31 cellular contexts compared by ENCODE assay signal in the genomic region with DNA sequence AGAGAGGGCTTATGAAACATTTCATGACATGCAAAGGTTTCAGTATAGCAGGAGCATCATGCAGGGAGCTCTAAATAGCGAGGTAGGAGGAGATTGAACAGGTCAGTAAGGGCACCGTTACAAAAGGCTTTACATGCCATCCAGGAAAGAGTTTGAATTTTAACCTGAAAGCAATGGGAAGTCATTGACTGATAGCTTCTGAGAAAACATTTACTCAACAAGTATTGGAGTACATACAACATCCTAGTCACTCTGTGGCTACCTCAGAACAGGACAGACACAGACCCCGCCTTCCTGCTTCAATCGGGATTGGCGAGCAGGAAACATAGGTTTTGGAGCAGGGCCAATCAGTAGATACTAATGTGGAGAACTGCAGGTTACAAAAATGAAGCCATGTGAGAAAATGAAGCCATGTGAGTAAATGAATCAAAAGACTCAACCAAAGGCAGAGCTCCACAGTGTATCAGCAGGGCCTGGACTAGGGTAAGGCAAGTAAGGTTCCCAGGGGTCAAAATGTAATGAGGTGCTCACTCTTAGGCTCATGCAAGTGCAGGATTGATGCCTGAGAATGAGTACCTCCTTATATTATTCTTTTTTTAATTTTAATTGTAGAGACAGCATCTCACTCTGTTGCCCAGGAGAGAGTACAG.
"Had no signal": no experiment of that assay in that cellular context is flagged by ENCODE, and none has a peak within 500 bp of the region (broad histone marks: within the 10 kb centered on the region; RNA-seq: fewer than 3 reads in every experiment).

No MANE protein-coding gene starts in this region.

- H3K27ac ChIP-seq: neutrophil, ovary, parathyroid adenoma, prostate gland, skin epidermis, spleen, suprapubic skin, testis, tibial artery, transverse colon, upper lobe of right lung, uterus had no signal

- H2AFZ ChIP-seq: parathyroid adenoma had no signal

- DNase-seq: naive B cell; naive thymus-derived CD8-positive, alpha-beta T cell; nephron progenitor cell; occipital lobe; ovary; posterior cingulate gyrus; right cardiac atrium; spleen; stimulated activated CD4-positive, alpha-beta T cell treated with anti-CD3 and anti-CD28 coated beads, Interleukin-12 subunit alpha, Interleukin-12 subunit beta, amount 100 ng/mL, for 4 hours; stimulated activated CD4-positive, alpha-beta T cell treated with anti-CD3 and anti-CD28 coated beads, Interleukin-1b, Interleukin-23, amount 100 ng/mL, for 48 hours; stimulated activated CD4-positive, alpha-beta T cell treated with anti-CD3 and anti-CD28 coated beads, Interleukin-4, amount 100 ng/mL, for 1 hour; stimulated activated CD4-positive, alpha-beta T cell treated with anti-CD3 and anti-CD28 coated beads, Interleukin-4, amount 100 ng/mL, for 4 hours; stimulated activated CD8-positive, alpha-beta memory T cell treated with anti-CD3 and anti-CD28 coated beads, Interleukin-4, amount 100 ng/mL, for 48 hours; stimulated activated naive CD4-positive, alpha-beta T cell; stimulated activated naive CD8-positive, alpha-beta T cell treated with anti-CD3 and anti-CD28 coated beads, Interleukin-15, amount 100 ng/mL, for 72 hours; stimulated activated naive CD8-positive, alpha-beta T cell treated with anti-CD3 and anti-CD28 coated beads, Interleukin-15, Interleukin-2, amounts not matched to agents 100 U/mL and 50 U/mL, for 24 hours; substantia nigra; testis; tibial artery; transverse colon; upper lobe of right lung; uterus had no signal

- H3K79me2 ChIP-seq: parathyroid adenoma had no signal

- ATAC-seq: naive thymus-derived CD8-positive, alpha-beta T cell; natural killer cell treated with Interleukin-12 subunit alpha and Interleukin-12 subunit beta and Interleukin-15 and Interleukin-18, amount 100 ng/mL, for 72 hours; right cardiac atrium; sciatic nerve; stimulated activated memory B cell treated with anti-CD40 and anti-IgM and Interleukin-4, amounts not matched to agents 10 μg/mL and 1 μg/mL and 100 μg/mL, for 72 hours; stimulated activated naive CD8-positive, alpha-beta T cell treated with anti-CD3 and anti-CD28 coated beads, Interleukin-15, amount 100 ng/mL, for 72 hours; stimulated activated naive CD8-positive, alpha-beta T cell treated with anti-CD3 and anti-CD28 coated beads, Interleukin-15, Interleukin-2, amounts not matched to agents 100 U/mL and 50 U/mL, for 24 hours; upper lobe of right lung had no signal

- H3K9me3 ChIP-seq: neutrophil, ovary, prostate gland, suprapubic skin, testis, tibial artery, transverse colon, upper lobe of right lung, uterus had no signal

- H3K4me2 ChIP-seq: smooth muscle cell had no signal

- H3K4me1 ChIP-seq: parathyroid adenoma, prostate gland, spleen, suprapubic skin, testis, tibial artery, transverse colon, upper lobe of right lung, uterus had no signal

- H3K4me3 ChIP-seq: ovary, prostate gland, skin epidermis, smooth muscle cell, spleen, suprapubic skin, testis, tibial artery, transverse colon, upper lobe of right lung, uterus had no signal

- H3K9ac ChIP-seq: parathyroid adenoma had no signal

- H3K36me3 ChIP-seq: neutrophil, ovary, prostate gland, spleen, suprapubic skin, tibial artery, transverse colon, upper lobe of right lung, uterus had no signal

- H3K27me3 ChIP-seq: neutrophil, ovary, spleen, suprapubic skin, testis, tibial artery, transverse colon, upper lobe of right lung, uterus had no signal
